Comparison of ENCODE assay signal across 26 cellular contexts in the genomic region with DNA sequence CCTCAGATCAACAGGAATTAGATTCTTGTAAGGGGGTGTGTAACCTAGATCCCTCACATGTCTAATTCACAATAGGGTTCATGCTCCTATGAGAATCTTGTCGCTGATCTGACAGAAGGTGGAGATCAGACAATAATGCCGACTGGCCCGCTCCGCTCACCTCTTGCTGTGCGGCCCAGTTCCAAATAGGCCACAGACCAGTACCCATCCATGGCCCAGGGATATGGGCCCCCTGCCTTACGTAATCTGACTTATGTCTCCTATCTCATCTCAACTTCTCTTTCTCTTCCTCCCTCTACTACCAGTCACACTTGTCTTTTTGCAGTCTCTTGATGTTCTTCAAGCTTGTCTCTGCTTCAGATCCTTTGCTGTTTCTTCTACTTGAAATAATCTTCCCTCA.
"Had no signal": no experiment of that assay in that cellular context is flagged by ENCODE, and none has a peak within 500 bp of the region (broad histone marks: within the 10 kb centered on the region; RNA-seq: fewer than 3 reads in every experiment).

No MANE protein-coding gene starts in this region.

- H3K4me3 ChIP-seq: coronary artery, esophagus squamous epithelium, left ventricle myocardium inferior, lower lobe of right lung, pancreas, right lobe of liver, testis, tibial artery had no signal

- H3K27ac Mint-ChIP-seq: immature natural killer cell, type B pancreatic cell had no signal

- H3K27ac ChIP-seq: coronary artery, esophagus squamous epithelium, left ventricle myocardium inferior, lower lobe of right lung, neutrophil, pancreas, right lobe of liver, testis, tibial artery had no signal

- ATAC-seq: left colon, lower lobe of right lung, natural killer cell, pancreas, right lobe of liver had no signal

- DNase-seq: dermis blood vessel endothelial cell; effector memory CD4-positive, alpha-beta T cell; erythroblast; esophagus squamous epithelium; foreskin melanocyte; hypothalamus; immature natural killer cell; islet precursor cell; kidney glomerular epithelial cell; left colon; left ventricle myocardium inferior; lower lobe of right lung; natural killer cell; pancreas; right lobe of liver; small intestine; stimulated activated CD4-positive, alpha-beta T cell treated with anti-CD3 and anti-CD28 coated beads, Interleukin-15, amount 100 ng/mL, for 24 hours; stimulated activated CD4-positive, alpha-beta T cell treated with anti-CD3 and anti-CD28 coated beads, Interleukin-2, amount 100 ng/mL, for 48 hours; stimulated activated naive CD4-positive, alpha-beta T cell; substantia nigra; testis; tibial artery had no signal

- H3K4me3 Mint-ChIP-seq: immature natural killer cell, natural killer cell, type B pancreatic cell had no signal

- H3K27me3 Mint-ChIP-seq: progenitor cell of endocrine pancreas, type B pancreatic cell had no signal

- H3K4me1 ChIP-seq: esophagus squamous epithelium, left ventricle myocardium inferior, lower lobe of right lung, pancreas, right lobe of liver, testis, tibial artery had no signal

- H3K36me3 ChIP-seq: pancreas had no signal

- H3K9me3 Mint-ChIP-seq: immature natural killer cell, natural killer cell, type B pancreatic cell had no signal

- H3K9me3 ChIP-seq: esophagus squamous epithelium, left ventricle myocardium inferior, lower lobe of right lung, neutrophil, pancreas, right lobe of liver, testis, tibial artery had no signal

- H3K27me3 ChIP-seq: esophagus squamous epithelium, neutrophil, pancreas, right lobe of liver, testis, tibial artery had no signal
